Comparison of ENCODE assay signal across 9 cellular contexts in genomic region chr1:76822961-76823360, GRCh38. TPM values are rescaled to one million over a fixed set of nuclear protein-coding genes. Genes with fewer than 3 reads are reported as not detected.
"Had no signal": no experiment of that assay in that cellular context is flagged by ENCODE, and none has a peak within 500 bp of the region (broad histone marks: within the 10 kb centered on the region; RNA-seq: fewer than 3 reads in every experiment).

No MANE protein-coding gene starts in this region.

RNA-seq across cellular contexts. Expression of gene ST6GALNAC5, which starts 44.3 kb away (rescaled TPM):
- total RNA-seq: activated naive CD4-positive, alpha-beta T cell treated with anti-CD3 and anti-CD28 coated beads for 36 hours; activated naive CD4-positive, alpha-beta T cell treated with anti-CD3 and anti-CD28 coated beads, Interleukin-2, amount 50 U/mL, for 72 hours; activated naive CD8-positive, alpha-beta T cell treated with anti-CD3 and anti-CD28 coated beads for 36 hours; activated naive CD8-positive, alpha-beta T cell treated with anti-CD3 and anti-CD28 coated beads, Interleukin-2, amount 10 ng/mL, durations not matched to agents 7 days and 5 days; activated T-cell treated with anti-CD3 and anti-CD28 coated beads, Interleukin-2, amount 50 U/mL, for 4 hours; activated T-cell treated with anti-CD3 and anti-CD28 coated beads, Interleukin-2, amount 50 U/mL, for 72 hours; activated T-helper 1 cell treated with anti-CD3 and anti-CD28 coated beads, Interleukin-12 subunit alpha, Interleukin-12 subunit beta, Interleukin-2, Interleukin-4 antibody, amounts not matched to agents 30 ng/mL and 10 ng/mL and 1 ng/mL, durations not matched to agents 14 hours and 24 hours and 36 hours; activated T-helper 17 cell treated with anti-CD3 and anti-CD28 coated beads, Interleukin-2, amount 50 U/mL, for 72 hours; activated T-helper 2 cell treated with anti-CD3 and anti-CD28 coated beads, Interferon-gamma antibody, Interleukin-2, Interleukin-4, amounts not matched to agents 10 μg/mL and 5 μg/mL and 100 μg/mL, durations not matched to agents 14 hours and 24 hours and 36 hours had no signal
